Comparison of ENCODE assay signal across 33 cellular contexts in the genomic region with DNA sequence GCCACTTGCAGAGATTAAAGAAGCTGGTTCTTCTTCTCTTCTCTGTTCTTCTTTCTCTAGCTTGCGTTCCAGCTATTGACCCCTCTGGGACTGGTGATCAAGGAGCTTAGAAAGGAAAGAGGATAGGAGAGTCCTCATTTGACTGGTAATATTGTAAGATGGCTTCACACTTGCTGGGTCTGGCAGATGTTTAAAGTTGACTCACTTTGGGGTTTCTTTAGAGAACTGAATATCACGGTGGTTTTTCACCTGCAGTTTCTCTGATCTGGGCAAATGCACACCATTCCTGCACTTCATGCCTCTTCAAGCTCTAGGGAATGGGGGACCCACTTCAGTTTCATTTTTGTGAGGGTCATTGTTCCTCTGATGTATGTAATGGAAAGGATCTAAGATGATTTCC. TPM values are rescaled to one million over a fixed set of nuclear protein-coding genes. Genes with fewer than 3 reads are reported as not detected.
DNase-seq lines count a peak whose midpoint lies in the region; ATAC-seq and TF ChIP-seq lines count a peak whose summit lies in the region.
"Had no signal": no experiment of that assay in that cellular context is flagged by ENCODE, and none has a peak within 500 bp of the region (broad histone marks: within the 10 kb centered on the region; RNA-seq: fewer than 3 reads in every experiment).

No MANE protein-coding gene starts in this region.

- H3K36me3 Mint-ChIP-seq in progenitor cell of endocrine pancreas (ENCODE audit: insufficient read depth), result no peaks in the 10 kb centered on the region
- H3K36me3 Mint-ChIP-seq in naive thymus-derived CD8-positive, alpha-beta T cell, result no peaks in the 10 kb centered on the region
- H3K36me3 Mint-ChIP-seq: activated CD8-positive, alpha-beta memory T cell treated with anti-CD3 and anti-CD28 coated beads, Interleukin-2, amount 10 ng/mL, durations not matched to agents 7 days and 5 days; activated naive CD4-positive, alpha-beta T cell treated with anti-CD3 and anti-CD28 coated beads, Interleukin-2, amount 50 U/mL, for 72 hours; mesothelial cell of epicardium; naive thymus-derived CD4-positive, alpha-beta T cell; type B pancreatic cell had no signal

- DNase-seq in GM12865 (ENCODE audit: low read depth) (peak; percentile 36), progenitor cell of endocrine pancreas (ENCODE audit: low spot score, unreplicated experiment) (no peak), NCI-H526 treated with DMSO at 0.1 percent for 48 hours (lab: John Stamatoyannopoulos, UW) (no peak), foreskin keratinocyte (no peak)
- no peak for DNase-seq in naive thymus-derived CD8-positive, alpha-beta T cell
- DNase-seq: activated CD4-positive, alpha-beta T cell treated with anti-CD3 and anti-CD28 coated beads, Interleukin-2, amount 10 ng/mL, durations not matched to agents 7 days and 5 days; activated CD8-positive, alpha-beta memory T cell treated with anti-CD3 and anti-CD28 coated beads, Interleukin-2, amount 10 ng/mL, durations not matched to agents 7 days and 5 days; CD4-positive, alpha-beta T cell; esophagus squamous epithelium; gastrocnemius medialis; IMR-90; left ventricle myocardium inferior; naive thymus-derived CD4-positive, alpha-beta T cell; NCI-H2081; retina; small intestine; stimulated activated CD4-positive, alpha-beta T cell treated with anti-CD3 and anti-CD28 coated beads, Interleukin-1b, Interleukin-23, amount 100 ng/mL, for 48 hours; T-helper 2 cell had no signal

- peaks cover 3% of the 10 kb centered on the region for H3K9me3 Mint-ChIP-seq in progenitor cell of endocrine pancreas (ENCODE audit: low read depth)
- peaks cover 0 to 7% (median 0%) of the 10 kb centered on the region in 9 donors for H3K9me3 Mint-ChIP-seq in naive thymus-derived CD8-positive, alpha-beta T cell
- H3K9me3 Mint-ChIP-seq: activated CD4-positive, alpha-beta T cell treated with anti-CD3 and anti-CD28 coated beads, Interleukin-2, amount 10 ng/mL, durations not matched to agents 7 days and 5 days; activated naive CD4-positive, alpha-beta T cell treated with anti-CD3 and anti-CD28 coated beads, Interleukin-2, amount 50 U/mL, for 72 hours; activated T-helper 1 cell treated with anti-CD3 and anti-CD28 coated beads, Interleukin-12 subunit alpha, Interleukin-12 subunit beta, Interleukin-2, Interleukin-4 antibody, amounts not matched to agents 30 ng/mL and 10 ng/mL and 1 ng/mL, durations not matched to agents 14 hours and 24 hours and 36 hours; CD4-positive, alpha-beta T cell; dendritic cell treated with granulocyte-macrophage colony-stimulating factor and Interleukin-4, amounts not matched to agents 40 ng/mL and 50 ng/mL, for 4 days; mesothelial cell of epicardium; type B pancreatic cell had no signal

- H3K27ac ChIP-seq in foreskin keratinocyte, result no peak overlapping the region
- H3K27ac ChIP-seq: cardiac muscle cell, esophagus squamous epithelium, gastrocnemius medialis, hepatocyte, left ventricle myocardium inferior had no signal

- H3K27me3 ChIP-seq in foreskin keratinocyte, result no peaks in the 10 kb centered on the region
- H3K27me3 ChIP-seq: cardiac muscle cell, esophagus squamous epithelium, gastrocnemius medialis, hepatocyte had no signal

- H3K4me1 ChIP-seq in foreskin keratinocyte, result no peaks in the 10 kb centered on the region
- H3K4me1 ChIP-seq: gastrocnemius medialis, HAP-1, left ventricle myocardium inferior had no signal

- no peak for TF ChIP-seq CTCF in GM12865 (IDR thresholded peaks at IDR 0.05; ENCODE audit: insufficient read depth, low read depth, low read length, missing control alignments)
- no peak for TF ChIP-seq CTCF in progenitor cell of endocrine pancreas (IDR thresholded peaks at IDR 0.05; ENCODE audit: unreplicated experiment)
- no peak for TF ChIP-seq CTCF in foreskin keratinocyte (conservative IDR thresholded peaks at IDR 0.05)

- ATAC-seq in GM21360 (IDR thresholded peaks at IDR 0.05; ENCODE audit: unreplicated experiment) (peak; percentile 56), HG02870 (IDR thresholded peaks at IDR 0.05; ENCODE audit: unreplicated experiment) (peak; percentile 79), HG03442 (IDR thresholded peaks at IDR 0.05; ENCODE audit: unreplicated experiment) (peak; percentile 64), foreskin keratinocyte (no peak)
- ATAC-seq in naive thymus-derived CD8-positive, alpha-beta T cell, result no peak
- ATAC-seq: activated CD8-positive, alpha-beta memory T cell treated with anti-CD3 and anti-CD28 coated beads, Interleukin-2, amount 10 ng/mL, durations not matched to agents 7 days and 5 days; activated naive CD4-positive, alpha-beta T cell treated with anti-CD3 and anti-CD28 coated beads, Interleukin-2, amount 50 U/mL, for 72 hours; gastrocnemius medialis; naive thymus-derived CD4-positive, alpha-beta T cell; SK-N-SH treated with all-trans-retinoic acid at 6 μM for 48 hours had no signal

- peaks cover 16% of the 10 kb centered on the region for H3K4me1 Mint-ChIP-seq in progenitor cell of endocrine pancreas (ENCODE audit: low read depth)
- no peaks in the 10 kb centered on the region for H3K4me1 Mint-ChIP-seq in naive thymus-derived CD8-positive, alpha-beta T cell
- H3K4me1 Mint-ChIP-seq: activated CD4-positive, alpha-beta T cell treated with anti-CD3 and anti-CD28 coated beads, Interleukin-2, amount 10 ng/mL, durations not matched to agents 7 days and 5 days; activated CD8-positive, alpha-beta memory T cell treated with anti-CD3 and anti-CD28 coated beads, Interleukin-2, amount 10 ng/mL, durations not matched to agents 7 days and 5 days; naive thymus-derived CD4-positive, alpha-beta T cell had no signal

- no peak overlapping the region for H3K4me3 ChIP-seq in GM12865 (ENCODE audit: low read depth, low read length)
- H3K4me3 ChIP-seq: cardiac muscle cell, esophagus squamous epithelium, gastrocnemius medialis, HAP-1, hepatocyte, left ventricle myocardium inferior had no signal

- H3K4me3 Mint-ChIP-seq in progenitor cell of endocrine pancreas (ENCODE audit: low read depth), result no peak overlapping the region
- no peak overlapping the region for H3K4me3 Mint-ChIP-seq in naive thymus-derived CD8-positive, alpha-beta T cell
- H3K4me3 Mint-ChIP-seq: activated CD4-positive, alpha-beta T cell treated with anti-CD3 and anti-CD28 coated beads, Interleukin-2, amount 10 ng/mL, durations not matched to agents 7 days and 5 days; activated CD8-positive, alpha-beta memory T cell treated with anti-CD3 and anti-CD28 coated beads, Interleukin-2, amount 10 ng/mL, durations not matched to agents 7 days and 5 days; activated T-helper 1 cell treated with anti-CD3 and anti-CD28 coated beads, Interleukin-12 subunit alpha, Interleukin-12 subunit beta, Interleukin-2, Interleukin-4 antibody, amounts not matched to agents 30 ng/mL and 10 ng/mL and 1 ng/mL, durations not matched to agents 14 hours and 24 hours and 36 hours; CD4-positive, alpha-beta T cell; dendritic cell treated with granulocyte-macrophage colony-stimulating factor and Interleukin-4, amounts not matched to agents 40 ng/mL and 50 ng/mL, for 4 days; mesothelial cell of epicardium; naive thymus-derived CD4-positive, alpha-beta T cell; type B pancreatic cell had no signal

- POLR2A ChIA-PET in naive thymus-derived CD8-positive, alpha-beta T cell (lab: Charles Lee), result no interaction called here

- H3K27ac Mint-ChIP-seq in progenitor cell of endocrine pancreas, result no peak overlapping the region
- H3K27ac Mint-ChIP-seq in naive thymus-derived CD8-positive, alpha-beta T cell, result no peak overlapping the region
- H3K27ac Mint-ChIP-seq: activated CD4-positive, alpha-beta T cell treated with anti-CD3 and anti-CD28 coated beads, Interleukin-2, amount 10 ng/mL, durations not matched to agents 7 days and 5 days; activated CD8-positive, alpha-beta memory T cell treated with anti-CD3 and anti-CD28 coated beads, Interleukin-2, amount 10 ng/mL, durations not matched to agents 7 days and 5 days; activated naive CD4-positive, alpha-beta T cell treated with anti-CD3 and anti-CD28 coated beads, Interleukin-2, amount 50 U/mL, for 72 hours; activated T-helper 1 cell treated with anti-CD3 and anti-CD28 coated beads, Interleukin-12 subunit alpha, Interleukin-12 subunit beta, Interleukin-2, Interleukin-4 antibody, amounts not matched to agents 30 ng/mL and 10 ng/mL and 1 ng/mL, durations not matched to agents 14 hours and 24 hours and 36 hours; CD4-positive, alpha-beta T cell; dendritic cell treated with granulocyte-macrophage colony-stimulating factor and Interleukin-4, amounts not matched to agents 40 ng/mL and 50 ng/mL, for 4 days; mesothelial cell of epicardium; naive thymus-derived CD4-positive, alpha-beta T cell; type B pancreatic cell had no signal

- peaks cover 10% of the 10 kb centered on the region for H3K27me3 Mint-ChIP-seq in progenitor cell of endocrine pancreas
- H3K27me3 Mint-ChIP-seq in naive thymus-derived CD8-positive, alpha-beta T cell, result peaks cover 14 to 39% (median 16%) of the 10 kb centered on the region in 5 donors
- H3K27me3 Mint-ChIP-seq: activated CD8-positive, alpha-beta memory T cell treated with anti-CD3 and anti-CD28 coated beads, Interleukin-2, amount 10 ng/mL, durations not matched to agents 7 days and 5 days; dendritic cell treated with granulocyte-macrophage colony-stimulating factor and Interleukin-4, amounts not matched to agents 40 ng/mL and 50 ng/mL, for 4 days had no signal

RNA-seq across cellular contexts. Expression of gene DEUP1, which starts 41.8 kb away (rescaled TPM):
- 1.7 TPM in 2 replicates for total RNA-seq in progenitor cell of endocrine pancreas
- total RNA-seq in naive thymus-derived CD8-positive, alpha-beta T cell, result not detected
- not detected for polyA plus RNA-seq in naive thymus-derived CD8-positive, alpha-beta T cell
- not detected in 2 replicates for total RNA-seq in foreskin keratinocyte
- not detected in 2 replicates for polyA plus RNA-seq in foreskin keratinocyte
- total RNA-seq: A172; activated CD4-positive, alpha-beta T cell treated with anti-CD3 and anti-CD28 coated beads, Interleukin-2, amount 10 ng/mL, durations not matched to agents 7 days and 5 days; activated CD8-positive, alpha-beta memory T cell treated with anti-CD3 and anti-CD28 coated beads, Interleukin-2, amount 10 ng/mL, durations not matched to agents 7 days and 5 days; activated naive CD4-positive, alpha-beta T cell treated with anti-CD3 and anti-CD28 coated beads, Interleukin-2, amount 50 U/mL, for 72 hours; activated T-helper 1 cell treated with anti-CD3 and anti-CD28 coated beads, Interleukin-12 subunit alpha, Interleukin-12 subunit beta, Interleukin-2, Interleukin-4 antibody, amounts not matched to agents 30 ng/mL and 10 ng/mL and 1 ng/mL, durations not matched to agents 14 hours and 24 hours and 36 hours; CD4-positive, alpha-beta T cell; esophagus squamous epithelium; gastrocnemius medialis; IMR-90; left ventricle myocardium inferior; naive thymus-derived CD4-positive, alpha-beta T cell; omental fat pad; subcutaneous adipose tissue had no signal
- polyA plus RNA-seq: IMR-90; naive thymus-derived CD4-positive, alpha-beta T cell had no signal

Comparison
In these comparisons a context has a peak if more than half of its experiments do, and no peak if none do; other contexts are left out.
1. ATAC-seq: peak in GM21360 (single experiment), HG02870 (single experiment) and HG03442 (single experiment); none in naive thymus-derived CD8-positive, alpha-beta T cell (0 of 2) and foreskin keratinocyte (single experiment).